ENCODE assay signal across 20 cellular contexts in the genomic region with DNA sequence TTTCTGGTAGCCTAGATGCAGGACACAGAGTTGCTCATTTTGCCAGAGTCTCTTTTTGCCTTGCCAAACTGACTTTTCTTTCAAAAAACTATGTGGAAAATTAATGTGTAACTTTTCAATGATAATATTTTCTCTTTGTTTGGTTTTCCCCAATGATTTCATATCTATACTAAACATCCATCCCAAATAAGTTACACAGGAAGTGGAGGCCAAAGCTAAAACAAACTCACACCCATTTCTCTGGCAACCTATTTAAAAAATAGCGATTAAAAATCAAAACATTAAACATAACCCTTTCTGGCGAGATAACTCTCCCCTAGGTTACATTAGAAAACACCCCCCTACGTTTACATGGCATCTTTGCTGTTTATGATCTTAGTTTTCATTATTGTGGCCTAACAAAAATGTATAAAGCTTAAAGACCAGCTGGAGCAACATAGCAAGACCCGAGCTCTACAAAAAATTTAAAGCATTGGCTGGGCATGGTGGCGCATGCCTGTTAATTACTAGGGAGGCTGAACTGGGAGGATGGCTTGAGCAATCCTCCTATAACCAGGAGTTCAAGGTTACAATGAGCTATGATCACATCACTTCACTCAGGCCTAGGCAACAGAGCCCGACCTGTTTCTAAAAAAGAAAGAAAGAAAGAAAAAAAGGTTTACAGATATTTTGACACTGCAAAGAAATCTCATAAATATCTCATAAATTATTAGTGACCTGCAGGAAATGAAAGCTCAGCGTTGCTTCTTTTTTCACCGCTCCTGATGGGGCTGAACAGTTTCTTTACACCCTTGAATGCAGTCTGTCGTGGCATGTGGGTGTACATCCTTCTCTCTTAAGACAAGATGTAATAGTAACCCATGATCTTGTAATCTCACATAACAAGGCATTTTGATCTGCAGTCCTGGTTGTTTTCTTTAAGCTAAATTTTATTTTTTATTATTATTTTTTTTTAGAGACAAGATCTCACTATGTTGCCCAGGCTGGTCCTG. TPM values are rescaled to one million over a fixed set of nuclear protein-coding genes. Genes with fewer than 3 reads are reported as not detected.
DNase-seq lines count a peak whose midpoint lies in the region; ATAC-seq and TF ChIP-seq lines count a peak whose summit lies in the region.
"Had no signal": no experiment of that assay in that cellular context is flagged by ENCODE, and none has a peak within 500 bp of the region (broad histone marks: within the 10 kb centered on the region; RNA-seq: fewer than 3 reads in every experiment).

No MANE protein-coding gene starts in this region.

- no peak for ATAC-seq in stimulated activated naive CD8-positive, alpha-beta T cell treated with anti-CD3 and anti-CD28 coated beads, Interleukin-15, Interleukin-2, amounts not matched to agents 100 U/mL and 50 U/mL, for 24 hours
- ATAC-seq in HG02981 (IDR thresholded peaks at IDR 0.05; ENCODE audit: unreplicated experiment) (peak; percentile 55), HG03378 (IDR thresholded peaks at IDR 0.05; ENCODE audit: unreplicated experiment) (no peak), heart left ventricle (no peak)
- peak; percentile 37 for ATAC-seq in effector memory CD8-positive, alpha-beta T cell (replicated peaks)

- H3K9me3 Mint-ChIP-seq in stimulated activated naive CD8-positive, alpha-beta T cell treated with anti-CD3 and anti-CD28 coated beads, Interleukin-15, Interleukin-2, amounts not matched to agents 100 ng/mL and 50 ng/mL, for 24 hours: no peaks in the 10 kb centered on the region
- H3K9me3 Mint-ChIP-seq in effector memory CD8-positive, alpha-beta T cell: no peaks in the 10 kb centered on the region
- peaks cover 0 to 5% (median 0%) of the 10 kb centered on the region in 7 donors for H3K9me3 Mint-ChIP-seq in CD14-positive monocyte

- no peaks in the 10 kb centered on the region for H3K27me3 Mint-ChIP-seq in stimulated activated naive CD8-positive, alpha-beta T cell treated with anti-CD3 and anti-CD28 coated beads, Interleukin-15, Interleukin-2, amounts not matched to agents 100 ng/mL and 50 ng/mL, for 24 hours
- H3K27me3 Mint-ChIP-seq in effector memory CD8-positive, alpha-beta T cell: no peaks in the 10 kb centered on the region
- H3K27me3 Mint-ChIP-seq in CD14-positive monocyte (ENCODE audit: low read depth in 3 of 3): peaks cover 0 to 2% (median 0%) of the 10 kb centered on the region in 3 donors

- TF ChIP-seq CTCF in CD14-positive monocyte (IDR thresholded peaks at IDR 0.05): no peak
- TF ChIP-seq CTCF in heart left ventricle (IDR thresholded peaks at IDR 0.05): no peak

- H3K27ac ChIP-seq in heart left ventricle: no peak overlapping the region
- H3K27ac ChIP-seq: left ventricle myocardium inferior, ovary, vagina had no signal

- peak overlapping the region; percentile 87 for H3K27ac Mint-ChIP-seq in stimulated activated naive CD8-positive, alpha-beta T cell treated with anti-CD3 and anti-CD28 coated beads, Interleukin-15, Interleukin-2, amounts not matched to agents 100 ng/mL and 50 ng/mL, for 24 hours
- peak overlapping the region; percentile 36 to 91 for H3K27ac Mint-ChIP-seq in effector memory CD8-positive, alpha-beta T cell
- H3K27ac Mint-ChIP-seq in CD14-positive monocyte: no peak overlapping the region

- WGBS in heart left ventricle, 4 donors: 73 to 83% (median 78%) methylated on average over 9 of the region's 9 CpGs

- no peaks in the 10 kb centered on the region for H3K36me3 ChIP-seq in heart left ventricle
- H3K36me3 ChIP-seq: left ventricle myocardium inferior, ovary, vagina had no signal

- H3K4me3 Mint-ChIP-seq in stimulated activated naive CD8-positive, alpha-beta T cell treated with anti-CD3 and anti-CD28 coated beads, Interleukin-15, Interleukin-2, amounts not matched to agents 100 ng/mL and 50 ng/mL, for 24 hours: peak overlapping the region; percentile 42
- H3K4me3 Mint-ChIP-seq in effector memory CD8-positive, alpha-beta T cell: peak overlapping the region; percentile 51 to 55
- no peak overlapping the region for H3K4me3 Mint-ChIP-seq in CD14-positive monocyte

- H3K36me3 Mint-ChIP-seq in stimulated activated naive CD8-positive, alpha-beta T cell treated with anti-CD3 and anti-CD28 coated beads, Interleukin-15, Interleukin-2, amounts not matched to agents 100 ng/mL and 50 ng/mL, for 24 hours (ENCODE audit: low read depth): peaks cover 30% of the 10 kb centered on the region
- H3K36me3 Mint-ChIP-seq in effector memory CD8-positive, alpha-beta T cell (ENCODE audit: insufficient read depth): no peaks in the 10 kb centered on the region
- no peaks in the 10 kb centered on the region for H3K36me3 Mint-ChIP-seq in CD14-positive monocyte

- no peak for DNase-seq in stimulated activated naive CD8-positive, alpha-beta T cell treated with anti-CD3 and anti-CD28 coated beads, Interleukin-15, Interleukin-2, amounts not matched to agents 100 U/mL and 50 U/mL, for 24 hours
- DNase-seq in effector memory CD8-positive, alpha-beta T cell: no peak
- DNase-seq in CD14-positive monocyte (ENCODE audit: low spot score) (no peak), heart left ventricle (no peak)
- DNase-seq: activated CD4-positive, CD25-positive, alpha-beta regulatory T cell; activated CD8-positive, alpha-beta memory T cell treated with anti-CD3 and anti-CD28 coated beads, Interleukin-2, amount 50 U/mL, for 4 hours; AML-193; amniotic stem cell; glutamatergic neuron; left ventricle myocardium inferior; NCI-H146; NCI-H774; OCI-M1; ovary; SHP77; substantia nigra had no signal

- H3K4me1 Mint-ChIP-seq in stimulated activated naive CD8-positive, alpha-beta T cell treated with anti-CD3 and anti-CD28 coated beads, Interleukin-15, Interleukin-2, amounts not matched to agents 100 ng/mL and 50 ng/mL, for 24 hours (ENCODE audit: low read depth): peaks cover 81% of the 10 kb centered on the region
- peaks cover 38 to 62% of the 10 kb centered on the region in 2 donors for H3K4me1 Mint-ChIP-seq in effector memory CD8-positive, alpha-beta T cell (ENCODE audit: low read depth in 2 of 2)
- H3K4me1 Mint-ChIP-seq in CD14-positive monocyte: peaks cover 11% of the 10 kb centered on the region

- peaks cover 0 to 8% (median 0%) of the 10 kb centered on the region in 12 donors for H3K4me1 ChIP-seq in heart left ventricle
- H3K4me1 ChIP-seq: left ventricle myocardium inferior, vagina had no signal

- intact Hi-C loops in CD14-positive monocyte (cut with micrococcal nuclease): no loop called here
- intact Hi-C loops in heart left ventricle (cut with DNase I): no loop called here

- H3K9me3 ChIP-seq in heart left ventricle: no peaks in the 10 kb centered on the region
- H3K9me3 ChIP-seq: left ventricle myocardium inferior, ovary, vagina had no signal

- H3K27me3 ChIP-seq in heart left ventricle: no peaks in the 10 kb centered on the region
- H3K27me3 ChIP-seq: ovary, vagina had no signal

- no peak for TF ChIP-seq POLR2A in heart left ventricle (IDR thresholded peaks at IDR 0.05)

- H3K4me3 ChIP-seq in heart left ventricle: no peak overlapping the region
- H3K4me3 ChIP-seq: left ventricle myocardium inferior, ovary, vagina had no signal

RNA-seq across cellular contexts. Expression of a gene that starts 32.8 kb away (rescaled TPM):
- polyA plus RNA-seq in CD14-positive monocyte (10 to 100 TPM; 19.6 to 38.3 TPM), heart left ventricle (1 to 10 TPM; 1.9 to 7.7 TPM)
- 10 to 100 TPM in 1 of 9 donors, 1 to 10 TPM in 8; 5.1 to 14.4 (median 7.6) TPM for total RNA-seq in heart left ventricle

Comparison
In these comparisons a context has a peak if more than half of its experiments do, and no peak if none do; other contexts are left out.
1. H3K27ac Mint-ChIP-seq: peak in stimulated activated naive CD8-positive, alpha-beta T cell treated with anti-CD3 and anti-CD28 coated beads, Interleukin-15, Interleukin-2, amounts not matched to agents 100 ng/mL and 50 ng/mL, for 24 hours (single experiment) and effector memory CD8-positive, alpha-beta T cell (2 of 2); none in CD14-positive monocyte (0 of 7).
2. H3K4me3 Mint-ChIP-seq: peak in stimulated activated naive CD8-positive, alpha-beta T cell treated with anti-CD3 and anti-CD28 coated beads, Interleukin-15, Interleukin-2, amounts not matched to agents 100 ng/mL and 50 ng/mL, for 24 hours (single experiment) and effector memory CD8-positive, alpha-beta T cell (2 of 2); none in CD14-positive monocyte (0 of 2).
3. ATAC-seq: peak in HG02981 (single experiment) and effector memory CD8-positive, alpha-beta T cell (single experiment); none in stimulated activated naive CD8-positive, alpha-beta T cell treated with anti-CD3 and anti-CD28 coated beads, Interleukin-15, Interleukin-2, amounts not matched to agents 100 U/mL and 50 U/mL, for 24 hours (single experiment), HG03378 (single experiment) and heart left ventricle (0 of 4).